15 cellular contexts compared by ENCODE assay signal in the genomic region with DNA sequence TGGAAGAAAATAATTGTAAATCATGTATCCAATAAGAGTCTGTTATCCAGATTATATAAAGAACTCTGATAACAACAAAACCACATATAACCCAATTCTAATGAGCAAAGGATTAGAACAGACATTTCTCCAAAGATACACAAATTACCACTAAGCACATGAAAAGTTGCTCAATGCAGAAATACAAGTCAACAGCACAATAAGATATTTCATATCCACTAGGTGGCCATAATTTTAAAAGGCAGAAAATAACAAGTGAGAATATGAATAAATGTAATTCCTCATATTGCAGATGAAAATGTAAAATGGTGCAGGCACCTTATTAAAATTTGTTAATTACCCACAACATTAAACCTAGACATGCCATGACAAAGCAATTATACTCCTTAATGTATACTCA.
DNase-seq lines count a peak whose midpoint lies in the region; ATAC-seq, FAIRE-seq and TF ChIP-seq lines count a peak whose summit lies in the region.
"Had no signal": no experiment of that assay in that cellular context is flagged by ENCODE, and none has a peak within 500 bp of the region (broad histone marks: within the 10 kb centered on the region; RNA-seq: fewer than 3 reads in every experiment).

No MANE protein-coding gene starts in this region.

- H3K4me1 Mint-ChIP-seq in HFFc6 (ENCODE audit: low read depth): 0 out of 2 replicates have a peak, but pooled peaks cover 6% of the 10 kb centered on the region
- peaks cover 26% of the 10 kb centered on the region for H3K4me1 Mint-ChIP-seq in WTC11
- no peaks in the 10 kb centered on the region for H3K4me1 Mint-ChIP-seq in T-helper 2 cell treated with Interferon-gamma antibody and Interleukin-4, amounts not matched to agents 5 μg/mL and 100 μg/mL, for 36 hours (ENCODE audit: low read depth)
- no peaks in the 10 kb centered on the region for H3K4me1 Mint-ChIP-seq in activated T-helper 17 cell treated with anti-CD3 and anti-CD28 coated beads, Interleukin-2, amount 50 U/mL, for 72 hours

- H3K4me3 ChIP-seq in AG04450 (ENCODE audit: low read depth, low read length) (no peak overlapping the region), fibroblast of villous mesenchyme (ENCODE audit: low read depth, low read length) (no peak overlapping the region)

- H3K27me3 ChIP-seq in AG04450 (ENCODE audit: control insufficient read depth, insufficient read depth, low read length): no peaks in the 10 kb centered on the region

- H3K27me3 Mint-ChIP-seq in HFFc6 (ENCODE audit: insufficient read depth): no peaks in the 10 kb centered on the region; the same call in 1 of the 2 replicates
- no peaks in the 10 kb centered on the region for H3K27me3 Mint-ChIP-seq in WTC11 (ENCODE audit: low read depth)
- no peaks in the 10 kb centered on the region for H3K27me3 Mint-ChIP-seq in T-helper 2 cell treated with Interferon-gamma antibody and Interleukin-4, amounts not matched to agents 5 μg/mL and 100 μg/mL, for 36 hours (ENCODE audit: low read depth)
- no peaks in the 10 kb centered on the region for H3K27me3 Mint-ChIP-seq in activated T-helper 17 cell treated with anti-CD3 and anti-CD28 coated beads, Interleukin-2, amount 50 U/mL, for 72 hours
- H3K27me3 Mint-ChIP-seq: CD4-positive, CD25-positive, alpha-beta regulatory T cell had no signal

- no peak overlapping the region for H3K27ac ChIP-seq in AG04450 (ENCODE audit: low read depth, low read length)

- H3K9me3 Mint-ChIP-seq in HFFc6 (no peaks in the 10 kb centered on the region), WTC11 (no peaks in the 10 kb centered on the region)
- no peaks in the 10 kb centered on the region for H3K9me3 Mint-ChIP-seq in T-helper 2 cell treated with Interferon-gamma antibody and Interleukin-4, amounts not matched to agents 5 μg/mL and 100 μg/mL, for 36 hours
- no peaks in the 10 kb centered on the region for H3K9me3 Mint-ChIP-seq in activated T-helper 17 cell treated with anti-CD3 and anti-CD28 coated beads, Interleukin-2, amount 50 U/mL, for 72 hours

- CTCF ChIA-PET in AG04450 (lab: Charles Lee): interaction anchor here (0.6 kb wide), 1 partner anchor 101 kb away, joined by 3 read pairs; no protein-coding TSS in a partner anchor
- CTCF ChIA-PET in WTC11 (lab: Charles Lee): no interaction called here

- H3K9me3 ChIP-seq in AG04450 (ENCODE audit: control insufficient read depth, insufficient read depth, low read length): peaks cover under 1% of the 10 kb centered on the region
- H3K9me3 ChIP-seq: Caco-2 had no signal

- ATAC-seq in WTC11: no peak
- ATAC-seq in activated T-helper 17 cell treated with anti-CD3 and anti-CD28 coated beads, Interleukin-2, amount 50 U/mL, for 72 hours (replicated peaks): no peak

- DNase-seq in AG04450 (ENCODE audit: low read depth, low spot score) (no peak), HFFc6 (no peak), WTC11 (ENCODE audit: low spot score) (no peak), fibroblast of villous mesenchyme (ENCODE audit: low read depth) (peak; percentile 20), HTR-8/SVneo (ENCODE audit: insufficient read length, low spot score) (no peak), NCI-H1092 treated with DMSO at 0.1 percent for 48 hours (lab: John Stamatoyannopoulos, UW) (no peak)
- DNase-seq in T-helper 2 cell treated with Interferon-gamma antibody and Interleukin-4, amounts not matched to agents 5 μg/mL and 100 μg/mL, for 36 hours (ENCODE audit: low spot score): no peak
- DNase-seq: Caco-2; CD4-positive, CD25-positive, alpha-beta regulatory T cell; DMS79; HCEC 1CT; NCI-H1436 treated with DMSO at 0.1 percent for 48 hours; NCI-H2029 treated with DMSO at 0.1 percent for 48 hours; NCI-H774 had no signal

- no peak for FAIRE-seq in HTR-8/SVneo (lab: Jason Lieb, UNC)

- H3K27ac Mint-ChIP-seq in HFFc6: no peak overlapping the region
- H3K27ac Mint-ChIP-seq in WTC11: 0 out of 2 replicates have a peak overlapping the region, but pooled peaks have one; percentile 15
- no peak overlapping the region for H3K27ac Mint-ChIP-seq in T-helper 2 cell treated with Interferon-gamma antibody and Interleukin-4, amounts not matched to agents 5 μg/mL and 100 μg/mL, for 36 hours
- H3K27ac Mint-ChIP-seq in activated T-helper 17 cell treated with anti-CD3 and anti-CD28 coated beads, Interleukin-2, amount 50 U/mL, for 72 hours: no peak overlapping the region
- H3K27ac Mint-ChIP-seq: CD4-positive, CD25-positive, alpha-beta regulatory T cell had no signal

- H3K4me3 Mint-ChIP-seq in HFFc6 (no peak overlapping the region), WTC11 (no peak overlapping the region)
- H3K4me3 Mint-ChIP-seq in T-helper 2 cell treated with Interferon-gamma antibody and Interleukin-4, amounts not matched to agents 5 μg/mL and 100 μg/mL, for 36 hours: no peak overlapping the region
- H3K4me3 Mint-ChIP-seq in activated T-helper 17 cell treated with anti-CD3 and anti-CD28 coated beads, Interleukin-2, amount 50 U/mL, for 72 hours: no peak overlapping the region
- H3K4me3 Mint-ChIP-seq: CD4-positive, CD25-positive, alpha-beta regulatory T cell had no signal

- POLR2A ChIA-PET in AG04450 (lab: Yijun Ruan, JAX): no interaction called here
- POLR2A ChIA-PET in WTC11 (lab: Charles Lee): no interaction called here

- H3K36me3 Mint-ChIP-seq in HFFc6 (ENCODE audit: low read depth) (no peaks in the 10 kb centered on the region; the same call in 1 of the 2 replicates), WTC11 (no peaks in the 10 kb centered on the region)
- H3K36me3 Mint-ChIP-seq in T-helper 2 cell treated with Interferon-gamma antibody and Interleukin-4, amounts not matched to agents 5 μg/mL and 100 μg/mL, for 36 hours (ENCODE audit: low read depth): peaks cover 20% of the 10 kb centered on the region
- peaks cover 36% of the 10 kb centered on the region for H3K36me3 Mint-ChIP-seq in activated T-helper 17 cell treated with anti-CD3 and anti-CD28 coated beads, Interleukin-2, amount 50 U/mL, for 72 hours (ENCODE audit: low read depth)

- TF ChIP-seq CTCF in AG04450 (IDR thresholded peaks at IDR 0.05; ENCODE audit: low read depth, low read length): 0 out of 2 replicates have a peak, but pooled peaks have one; percentile 3
- peak; percentile 52 for TF ChIP-seq CTCF in HFFc6 (IDR thresholded peaks at IDR 0.05)
- TF ChIP-seq CTCF in WTC11 (IDR thresholded peaks at IDR 0.05): no peak
- TF ChIP-seq CTCF in fibroblast of villous mesenchyme (IDR thresholded peaks at IDR 0.05; ENCODE audit: insufficient read depth, low read depth, low read length): no peak

TF ChIP-seq in WTC11, 78 proteins besides CTCF, POLR2A, EP300 and RAD21 (continues in another document):
- TF ChIP-seq ZNF232 (CRISPR knock-in tag; IDR thresholded peaks at IDR 0.05): no peak
- no peak for TF ChIP-seq NFE2L1 (CRISPR knock-in tag; IDR thresholded peaks at IDR 0.05)
- no peak for TF ChIP-seq ZNF317 (CRISPR knock-in tag; IDR thresholded peaks at IDR 0.05; ENCODE audit: borderline replicate concordance, low read depth)
- no peak for TF ChIP-seq NR3C1 (CRISPR knock-in tag; conservative IDR thresholded peaks at IDR 0.05; ENCODE audit: low read depth)
- TF ChIP-seq, protein P1, sequence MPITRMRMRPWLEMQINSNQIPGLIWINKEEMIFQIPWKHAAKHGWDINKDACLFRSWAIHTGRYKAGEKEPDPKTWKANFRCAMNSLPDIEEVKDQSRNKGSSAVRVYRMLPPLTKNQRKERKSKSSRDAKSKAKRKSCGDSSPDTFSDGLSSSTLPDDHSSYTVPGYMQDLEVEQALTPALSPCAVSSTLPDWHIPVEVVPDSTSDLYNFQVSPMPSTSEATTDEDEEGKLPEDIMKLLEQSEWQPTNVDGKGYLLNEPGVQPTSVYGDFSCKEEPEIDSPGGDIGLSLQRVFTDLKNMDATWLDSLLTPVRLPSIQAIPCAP (CRISPR knock-in tag; IDR thresholded peaks at IDR 0.05): no peak
- no peak for TF ChIP-seq JAZF1 (CRISPR knock-in tag; IDR thresholded peaks at IDR 0.05)
- no peak for TF ChIP-seq FOXP4 (CRISPR knock-in tag; IDR thresholded peaks at IDR 0.05)
- no peak for TF ChIP-seq CDX4 (CRISPR knock-in tag; IDR thresholded peaks at IDR 0.05; ENCODE audit: borderline replicate concordance)
- no peak for TF ChIP-seq ATF2 (CRISPR knock-in tag; IDR thresholded peaks at IDR 0.05; ENCODE audit: borderline replicate concordance, low read depth)

Comparison
In these comparisons a context has a peak if more than half of its experiments do, and no peak if none do; other contexts are left out.
1. CTCF ChIP-seq: peak in AG04450 (single experiment) and HFFc6 (single experiment); none in WTC11 (single experiment) and fibroblast of villous mesenchyme (single experiment).